ENCODE assay signal across 2 cellular contexts in the genomic region with DNA sequence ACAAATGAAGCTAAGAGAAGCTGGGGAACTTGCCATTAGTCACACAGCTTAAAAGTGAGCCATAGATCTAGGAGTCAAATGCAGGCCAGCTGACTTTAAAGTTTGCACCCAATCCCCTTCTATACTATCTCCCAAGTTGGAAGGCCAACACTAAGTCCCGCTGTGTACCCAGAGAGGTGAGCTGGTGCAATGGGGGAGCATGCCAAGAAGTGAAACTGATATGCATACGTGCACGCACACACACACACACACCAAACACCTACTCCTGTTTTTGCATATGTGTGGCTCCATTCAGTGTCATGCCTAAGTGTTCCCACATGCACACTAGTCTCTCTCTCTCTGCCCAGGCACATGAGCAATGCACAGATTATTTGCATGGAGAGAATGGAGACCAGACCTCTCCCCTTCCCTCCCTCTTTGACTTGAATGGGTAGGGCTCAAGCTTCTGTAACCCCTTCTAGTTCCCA.
TF ChIP-seq lines count a peak whose summit lies in the region.

No MANE protein-coding gene starts in this region.

TF ChIP-seq in GM23338, 12 proteins besides CTCF, POLR2A, EP300 and RAD21:
- TF ChIP-seq EZH2 (IDR thresholded peaks at IDR 0.05; ENCODE audit: low read depth, unreplicated experiment) (peak; percentile 50), CREB1 (CRISPR knock-in tag; IDR thresholded peaks at IDR 0.05; ENCODE audit: low read depth) (no peak)

TF ChIP-seq in HepG2, 621 proteins besides CTCF, POLR2A, EP300 and RAD21:
- no peak for TF ChIP-seq ZNF891 (CRISPR knock-in tag; IDR thresholded peaks at IDR 0.05)
- TF ChIP-seq MAFK (conservative IDR thresholded peaks at IDR 0.05 in 1 of 2, IDR thresholded peaks at IDR 0.05 in 1 of 2; ENCODE audit: low read length in 2 of 2): no peak
- TF ChIP-seq REXO4 (CRISPR knock-in tag; IDR thresholded peaks at IDR 0.05; ENCODE audit: borderline replicate concordance): no peak
- no peak for TF ChIP-seq ZNF501 (CRISPR knock-in tag; IDR thresholded peaks at IDR 0.05)
- TF ChIP-seq ZSCAN12 (CRISPR knock-in tag; IDR thresholded peaks at IDR 0.05): no peak
- TF ChIP-seq CBX2 (IDR thresholded peaks at IDR 0.05; ENCODE audit: low read depth, low read length): no peak
- no peak for TF ChIP-seq CBX2 (CRISPR knock-in tag; IDR thresholded peaks at IDR 0.05; ENCODE audit: low read depth)
- TF ChIP-seq CREB3 (CRISPR knock-in tag; IDR thresholded peaks at IDR 0.05): no peak
- TF ChIP-seq, protein P1, sequence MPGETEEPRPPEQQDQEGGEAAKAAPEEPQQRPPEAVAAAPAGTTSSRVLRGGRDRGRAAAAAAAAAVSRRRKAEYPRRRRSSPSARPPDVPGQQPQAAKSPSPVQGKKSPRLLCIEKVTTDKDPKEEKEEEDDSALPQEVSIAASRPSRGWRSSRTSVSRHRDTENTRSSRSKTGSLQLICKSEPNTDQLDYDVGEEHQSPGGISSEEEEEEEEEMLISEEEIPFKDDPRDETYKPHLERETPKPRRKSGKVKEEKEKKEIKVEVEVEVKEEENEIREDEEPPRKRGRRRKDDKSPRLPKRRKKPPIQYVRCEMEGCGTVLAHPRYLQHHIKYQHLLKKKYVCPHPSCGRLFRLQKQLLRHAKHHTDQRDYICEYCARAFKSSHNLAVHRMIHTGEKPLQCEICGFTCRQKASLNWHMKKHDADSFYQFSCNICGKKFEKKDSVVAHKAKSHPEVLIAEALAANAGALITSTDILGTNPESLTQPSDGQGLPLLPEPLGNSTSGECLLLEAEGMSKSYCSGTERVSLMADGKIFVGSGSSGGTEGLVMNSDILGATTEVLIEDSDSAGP (CRISPR knock-in tag; IDR thresholded peaks at IDR 0.05; ENCODE audit: borderline replicate concordance): no peak
- no peak for TF ChIP-seq ZNF746 (CRISPR knock-in tag; IDR thresholded peaks at IDR 0.05)
- TF ChIP-seq, protein P2, sequence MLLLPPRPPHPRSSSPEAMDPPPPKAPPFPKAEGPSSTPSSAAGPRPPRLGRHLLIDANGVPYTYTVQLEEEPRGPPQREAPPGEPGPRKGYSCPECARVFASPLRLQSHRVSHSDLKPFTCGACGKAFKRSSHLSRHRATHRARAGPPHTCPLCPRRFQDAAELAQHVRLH (CRISPR knock-in tag; IDR thresholded peaks at IDR 0.05; ENCODE audit: borderline replicate concordance, low read depth): no peak
- no peak for TF ChIP-seq CCAR2 (optimal IDR thresholded peaks at IDR 0.05; ENCODE audit: low read depth, low read length)
- no peak for TF ChIP-seq SMARCC2 (IDR thresholded peaks at IDR 0.05)
- no peak for TF ChIP-seq HDAC6 (IDR thresholded peaks at IDR 0.05; ENCODE audit: low read depth, low read length)
- no peak for TF ChIP-seq IKZF1 (IDR thresholded peaks at IDR 0.05)
- TF ChIP-seq ZNF780A (CRISPR knock-in tag; IDR thresholded peaks at IDR 0.05): no peak
- TF ChIP-seq ETV5 (CRISPR knock-in tag; IDR thresholded peaks at IDR 0.05; ENCODE audit: borderline replicate concordance): no peak
- no peak for TF ChIP-seq NFE2L2 (IDR thresholded peaks at IDR 0.05; ENCODE audit: low read length)
- TF ChIP-seq TIGD3 (CRISPR knock-in tag; IDR thresholded peaks at IDR 0.05; ENCODE audit: borderline replicate concordance): no peak
TF ChIP-seq in HepG2: peak in this region for 0.
